In the genomic region with DNA sequence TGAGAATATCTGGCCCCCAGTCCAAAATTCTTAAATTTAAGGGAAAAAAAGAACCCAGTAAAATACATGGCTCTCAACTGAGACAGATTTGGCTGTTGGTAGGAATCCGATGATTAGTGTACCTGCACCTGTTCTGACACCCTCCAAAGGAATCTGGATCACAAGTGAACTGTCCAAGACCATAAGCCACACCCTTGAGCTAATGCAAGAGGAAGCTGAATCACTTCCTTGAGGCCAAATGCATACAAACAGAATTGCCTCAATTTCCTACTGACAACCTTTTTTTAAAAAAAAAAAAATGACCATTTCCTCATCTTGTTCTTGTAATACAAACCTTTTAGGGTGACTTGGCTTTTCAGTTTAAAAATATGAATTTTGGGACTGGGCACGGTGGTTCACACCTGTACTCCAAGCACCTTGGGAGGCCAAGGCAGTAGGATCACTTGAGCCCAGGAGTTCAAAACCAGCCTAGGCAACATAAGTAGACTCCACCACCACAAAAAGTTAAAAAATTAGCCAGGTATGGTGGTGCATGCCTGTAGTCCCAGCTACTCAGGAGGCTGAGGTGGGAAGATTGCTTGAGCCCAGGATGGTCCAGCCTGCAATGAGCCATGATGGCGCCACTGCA, we compare ENCODE assay signal across 7 cellular contexts. TPM values are rescaled to one million over a fixed set of nuclear protein-coding genes. Genes with fewer than 3 reads are reported as not detected.
A peak's percentile ranks its signal among the peaks of the same experiment; 100 is the strongest.
DNase-seq lines count a peak whose midpoint lies in the region; TF ChIP-seq lines count a peak whose summit lies in the region.

No MANE protein-coding gene starts in this region.

- no peaks in the 10 kb centered on the region for H3K9me3 ChIP-seq in fibroblast of lung (ENCODE audit: control insufficient read depth, insufficient read depth, low read depth, low read length)
- no peaks in the 10 kb centered on the region for H3K9me3 ChIP-seq in ovary

- no peaks in the 10 kb centered on the region for H3K36me3 ChIP-seq in fibroblast of lung (ENCODE audit: control insufficient read depth, insufficient read depth, low read length)
- H3K36me3 ChIP-seq in ovary, result no peaks in the 10 kb centered on the region

- no peaks in the 10 kb centered on the region for H3K27me3 ChIP-seq in fibroblast of lung (ENCODE audit: control insufficient read depth, insufficient read depth, low read length)
- no peaks in the 10 kb centered on the region for H3K27me3 ChIP-seq in ovary

- no peaks in the 10 kb centered on the region for H4K20me1 ChIP-seq in fibroblast of lung (ENCODE audit: control insufficient read depth, extremely low read depth, insufficient read depth, low read length)

- TF ChIP-seq POLR2A in ovary (IDR thresholded peaks at IDR 0.05), result no peak

- H3K4me1 ChIP-seq in fibroblast of lung (ENCODE audit: control insufficient read depth, extremely low read depth, insufficient read depth, low read length), result peaks cover 3% of the 10 kb centered on the region
- no peaks in the 10 kb centered on the region for H3K4me1 ChIP-seq in ovary (ENCODE audit: insufficient read depth)

- TF ChIP-seq CTCF in fibroblast of lung (conservative IDR thresholded peaks at IDR 0.05 in 1 of 2, IDR thresholded peaks at IDR 0.05 in 1 of 2; ENCODE audit: low read depth in 1 of 2, low read length in 2 of 2), result no peak
- no peak for TF ChIP-seq CTCF in ovary (IDR thresholded peaks at IDR 0.05)

- DNase-seq in HPDE6-E6E7 (ENCODE audit: extremely low spot score) (peak; percentile 84), RKO (ENCODE audit: low spot score) (peak; percentile 70), fibroblast of lung (ENCODE audit: low read depth in 2 of 2) (peak in 1 of 2 donors; percentile 52), renal cortical epithelial cell (ENCODE audit: low read depth) (peak; percentile 87), ovary (no peak), NCI-H146 treated with DMSO at 0.1 percent for 48 hours (lab: John Stamatoyannopoulos, UW; ENCODE audit: unreplicated experiment) (no peak), DMS 273 (lab: John Stamatoyannopoulos, UW; ENCODE audit: unreplicated experiment) (no peak)

- intact Hi-C loops in ovary (cut with DNase I), result no loop called here

- 92 to 96% (median 95%) methylated on average over 3 of the region's 3 CpGs for WGBS in ovary, 3 donors

- no peak overlapping the region for H3K4me3 ChIP-seq in fibroblast of lung (replicated peaks in 1 of 4; ENCODE audit: control extremely low read depth in 1 of 4, insufficient read depth in 1 of 4, low read depth in 3 of 4, low read length in 4 of 4)
- no peak overlapping the region for H3K4me3 ChIP-seq in ovary

- peaks cover 10% of the 10 kb centered on the region for H3K79me2 ChIP-seq in fibroblast of lung (ENCODE audit: control insufficient read depth, insufficient read depth, low read length)

- no peak overlapping the region for H3K9ac ChIP-seq in fibroblast of lung (ENCODE audit: insufficient read depth, low read length)

- H3K27ac ChIP-seq in fibroblast of lung (ENCODE audit: insufficient read depth, low read length) (peak overlapping the region; percentile 15), ovary (no peak overlapping the region)

- TF ChIP-seq EP300 in ovary (IDR thresholded peaks at IDR 0.05), result no peak

- no peak overlapping the region for H2AFZ ChIP-seq in fibroblast of lung (ENCODE audit: low read length)

- H3K4me2 ChIP-seq in fibroblast of lung (ENCODE audit: extremely low read depth, insufficient read depth, low read length), result no peak overlapping the region

RNA-seq across cellular contexts. Expression of gene FBXL5, which starts 10.7 kb away (rescaled TPM):
- total RNA-seq in fibroblast of lung (120 and 131 TPM in 2 replicates), renal cortical epithelial cell (105 and 132 TPM in 2 replicates), ovary (100 to 1,000 TPM in 1 of 7 donors, 10 to 100 TPM in 6; 68.7 to 103 (median 90.4) TPM)
- polyA plus RNA-seq in fibroblast of lung (52.9 and 53.0 TPM in 2 replicates), ovary (100 to 1,000 TPM in 1 of 2 donors, 10 to 100 TPM in 1; 68.8 to 104 TPM)
- polyA plus RNA-seq in fibroblast of lung (2012), result 30.8 and 35.4 TPM in 2 replicates
- polyA minus RNA-seq in fibroblast of lung (ENCODE audit: low replicate concordance), result 26.5 and 29.9 TPM in 2 replicates

RNA-seq across cellular contexts. Expression of gene FAM200B, which starts 15.8 kb away (rescaled TPM):
- 20.5 and 22.6 TPM in 2 replicates for total RNA-seq in fibroblast of lung
- polyA plus RNA-seq in fibroblast of lung, result 31.6 and 35.1 TPM in 2 replicates
- polyA plus RNA-seq in fibroblast of lung (2012), result 37.2 and 40.7 TPM in 2 replicates
- 0.12 and 1.2 TPM in 2 replicates for polyA minus RNA-seq in fibroblast of lung (ENCODE audit: low replicate concordance)
- total RNA-seq in renal cortical epithelial cell, result 20.6 and 22.6 TPM in 2 replicates
- total RNA-seq in ovary, result 10 to 100 TPM; 40.7 to 60.0 (median 50.3) TPM
- 10 to 100 TPM; 67.1 to 69.2 TPM for polyA plus RNA-seq in ovary

RNA-seq across cellular contexts. Expression of gene BST1, which starts 37.0 kb away (rescaled TPM):
- total RNA-seq in fibroblast of lung, result 14.6 and 15.7 TPM in 2 replicates
- 24.0 and 48.8 TPM in 2 replicates for polyA plus RNA-seq in fibroblast of lung
- 19.5 and 38.6 TPM in 2 replicates for polyA plus RNA-seq in fibroblast of lung (2012)
- polyA minus RNA-seq in fibroblast of lung (ENCODE audit: low replicate concordance), result 4.0 and 10.6 TPM in 2 replicates
- total RNA-seq in renal cortical epithelial cell, result 0.70 and 8.7 TPM in 2 replicates
- total RNA-seq in ovary, result 1 to 10 TPM; 5.6 to 9.8 (median 6.8) TPM
- 10 to 100 TPM; 10.9 to 18.5 TPM for polyA plus RNA-seq in ovary

Comparison
In these comparisons a context has a peak if more than half of its experiments do, and no peak if none do; other contexts are left out.
1. DNase-seq: peak in HPDE6-E6E7 (single experiment), RKO (single experiment) and renal cortical epithelial cell (single experiment); none in ovary (0 of 5), NCI-H146 treated with DMSO at 0.1 percent for 48 hours (single experiment) and DMS 273 (single experiment).